ENCODE assay signal across 20 cellular contexts in the genomic region with DNA sequence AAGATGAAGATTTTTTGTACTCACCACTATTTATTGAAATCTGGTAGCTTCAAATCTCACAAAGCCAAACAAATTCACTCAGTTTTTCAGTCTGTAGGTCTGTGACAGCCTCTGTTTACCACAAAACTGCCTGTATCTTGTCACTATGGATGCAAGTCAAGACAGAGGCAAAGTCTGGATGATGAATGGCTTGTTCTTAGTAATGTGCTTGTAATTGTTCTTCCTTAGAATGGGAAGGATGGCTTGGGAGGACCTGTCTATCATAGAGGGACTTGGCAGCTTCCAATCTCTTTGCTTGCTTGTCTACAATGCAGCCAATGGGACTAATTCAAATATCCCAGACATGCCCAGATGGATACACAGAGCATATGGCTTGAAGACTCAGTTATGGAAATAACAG.
DNase-seq lines count a peak whose midpoint lies in the region; ATAC-seq and TF ChIP-seq lines count a peak whose summit lies in the region.
"Had no signal": no experiment of that assay in that cellular context is flagged by ENCODE, and none has a peak within 500 bp of the region (broad histone marks: within the 10 kb centered on the region; RNA-seq: fewer than 3 reads in every experiment).

No MANE protein-coding gene starts in this region.

- no peak for TF ChIP-seq CTCF in GM10248 (IDR thresholded peaks at IDR 0.05; ENCODE audit: control extremely low read depth, extremely low read depth, low read depth, missing control alignments)

- H4K8ac ChIP-seq in mesenchymal stem cell (ENCODE audit: low read length) = no peak overlapping the region

- peak overlapping the region; percentile 73 for H2BK5ac ChIP-seq in mesenchymal stem cell (ENCODE audit: low read depth, low read length, poor library complexity, severe bottlenecking)

- ATAC-seq in HG02938 (IDR thresholded peaks at IDR 0.05; ENCODE audit: unreplicated experiment) = no peak
- ATAC-seq: activated naive CD8-positive, alpha-beta T cell treated with anti-CD3 and anti-CD28 coated beads, Interleukin-2, amount 50 U/mL, for 24 hours; naive thymus-derived CD8-positive, alpha-beta T cell; stimulated activated effector memory CD8-positive, alpha-beta T cell treated with anti-CD3 and anti-CD28 coated beads, Interleukin-12 subunit alpha, Interleukin-12 subunit beta, amount 100 ng/mL, for 72 hours had no signal

- DNase-seq in M059J (ENCODE audit: low read depth) (peak; percentile 74), dermis blood vessel endothelial cell (peak; percentile 52), mesenchymal stem cell (no peak), GM10248 (ENCODE audit: extremely low spot score) (no peak), NCI-H510A treated with DMSO at 0.1 percent for 48 hours (lab: John Stamatoyannopoulos, UW) (no peak), NCI-H2196 treated with DMSO at 0.1 percent for 48 hours (lab: John Stamatoyannopoulos, UW; ENCODE audit: unreplicated experiment) (no peak)
- DNase-seq: activated CD8-positive, alpha-beta memory T cell treated with anti-CD3 and anti-CD28 coated beads, Interleukin-2, amount 50 U/mL, for 4 hours; activated effector memory CD4-positive, alpha-beta T cell treated with Interleukin-2 at 50 U/mL for 16 hours; activated naive CD8-positive, alpha-beta T cell treated with anti-CD3 and anti-CD28 coated beads, Interleukin-2, amount 50 U/mL, for 24 hours; CD4-positive, CD25-positive, alpha-beta regulatory T cell; left colon; naive thymus-derived CD8-positive, alpha-beta T cell; NCI-H1417 treated with DMSO at 0.1 percent for 48 hours; T-helper 2 cell; WERI-Rb-1 had no signal

- CTCF ChIA-PET in GM10248 (lab: Yijun Ruan, JAX) = no interaction called here

- no peak overlapping the region for H2BK12ac ChIP-seq in mesenchymal stem cell (ENCODE audit: low read length in 2 of 2)

- H2BK120ac ChIP-seq in mesenchymal stem cell (ENCODE audit: low read depth, low read length) = no peak overlapping the region

- no peak overlapping the region for H3K4me2 ChIP-seq in mesenchymal stem cell (ENCODE audit: low read length, poor library complexity, severe bottlenecking)

- H3K18ac ChIP-seq in mesenchymal stem cell (ENCODE audit: low read depth in 1 of 2, low read length in 2 of 2) = no peak overlapping the region

- no peak overlapping the region for H3K23ac ChIP-seq in mesenchymal stem cell (ENCODE audit: low read length in 2 of 2)

- no peak overlapping the region for H3K4me3 ChIP-seq in ACC112 (ENCODE audit: low read depth, low read length)
- H3K4me3 ChIP-seq in mesenchymal stem cell (ENCODE audit: insufficient read depth in 1 of 2, low read depth in 1 of 2, low read length in 2 of 2) = no peak overlapping the region
- H3K4me3 ChIP-seq: SK-N-MC had no signal

- H3K36me3 ChIP-seq in ACC112 (ENCODE audit: insufficient read depth, low read length) = no peaks in the 10 kb centered on the region
- H3K36me3 ChIP-seq in mesenchymal stem cell (ENCODE audit: control insufficient read depth in 1 of 2, insufficient read depth in 2 of 2, low read depth in 1 of 2, low read length in 2 of 2) = no peaks in the 10 kb centered on the region
- H3K36me3 ChIP-seq: WERI-Rb-1 had no signal

- H4K91ac ChIP-seq in mesenchymal stem cell (ENCODE audit: low read length) = no peak overlapping the region

- no peak overlapping the region for H3K4ac ChIP-seq in mesenchymal stem cell (ENCODE audit: low read depth in 1 of 2, low read length in 2 of 2)

- no peak overlapping the region for H3K14ac ChIP-seq in mesenchymal stem cell (ENCODE audit: low read length in 2 of 2)

- H3K27me3 ChIP-seq in ACC112 (ENCODE audit: insufficient read depth, low read length) (no peaks in the 10 kb centered on the region), mesenchymal stem cell (ENCODE audit: control insufficient read depth in 1 of 2, insufficient read depth in 1 of 2, low read length in 2 of 2) (peaks cover 0 to 7% of the 10 kb centered on the region in 2 experiments)

- H3K79me2 ChIP-seq in ACC112 (ENCODE audit: control insufficient read depth, insufficient read depth, low read length, unreplicated experiment) = no peaks in the 10 kb centered on the region
- H3K79me2 ChIP-seq: parathyroid adenoma had no signal

- H3K9me3 ChIP-seq in mesenchymal stem cell (ENCODE audit: control insufficient read depth, low read length) = no peaks in the 10 kb centered on the region

- no peaks in the 10 kb centered on the region for H3K79me1 ChIP-seq in mesenchymal stem cell (replicated peaks; ENCODE audit: low read length, poor library complexity, severe bottlenecking)

- no peak overlapping the region for H3K9ac ChIP-seq in mesenchymal stem cell (ENCODE audit: low read length)
- H3K9ac ChIP-seq: parathyroid adenoma had no signal

- H2AFZ ChIP-seq in ACC112 (ENCODE audit: low read length, unreplicated experiment) (no peak overlapping the region), mesenchymal stem cell (ENCODE audit: low read depth, low read length) (no peak overlapping the region)
- H2AFZ ChIP-seq: parathyroid adenoma had no signal

- H3K27ac ChIP-seq in ACC112 (ENCODE audit: low read depth, low read length) (peak overlapping the region; percentile 60), mesenchymal stem cell (ENCODE audit: low read length, poor library complexity, severe bottlenecking) (peak overlapping the region; percentile 89)
- H3K27ac ChIP-seq: parathyroid adenoma, SK-N-MC, WERI-Rb-1 had no signal

- H3K4me1 ChIP-seq in ACC112 (ENCODE audit: control insufficient read depth, insufficient read depth, low read length, unreplicated experiment) (peaks cover 45% of the 10 kb centered on the region), mesenchymal stem cell (ENCODE audit: control insufficient read depth, insufficient read depth, low read depth, low read length) (peaks cover 11% of the 10 kb centered on the region)

- no peak overlapping the region for H2BK15ac ChIP-seq in mesenchymal stem cell (ENCODE audit: low read depth, poor library complexity, severe bottlenecking)

- POLR2A ChIA-PET in GM10248 (lab: Yijun Ruan, JAX) = no interaction called here

- H2AK5ac ChIP-seq in mesenchymal stem cell (ENCODE audit: low read length, severe bottlenecking) = peak overlapping the region; percentile 77

Comparison
In these comparisons a context has a peak if more than half of its experiments do, and no peak if none do; other contexts are left out.
1. DNase-seq: peak in M059J (single experiment) and dermis blood vessel endothelial cell (single experiment); none in mesenchymal stem cell (single experiment), GM10248 (single experiment), NCI-H510A treated with DMSO at 0.1 percent for 48 hours (single experiment) and NCI-H2196 treated with DMSO at 0.1 percent for 48 hours (single experiment).